ENCODE assay signal across 29 cellular contexts in the genomic region with DNA sequence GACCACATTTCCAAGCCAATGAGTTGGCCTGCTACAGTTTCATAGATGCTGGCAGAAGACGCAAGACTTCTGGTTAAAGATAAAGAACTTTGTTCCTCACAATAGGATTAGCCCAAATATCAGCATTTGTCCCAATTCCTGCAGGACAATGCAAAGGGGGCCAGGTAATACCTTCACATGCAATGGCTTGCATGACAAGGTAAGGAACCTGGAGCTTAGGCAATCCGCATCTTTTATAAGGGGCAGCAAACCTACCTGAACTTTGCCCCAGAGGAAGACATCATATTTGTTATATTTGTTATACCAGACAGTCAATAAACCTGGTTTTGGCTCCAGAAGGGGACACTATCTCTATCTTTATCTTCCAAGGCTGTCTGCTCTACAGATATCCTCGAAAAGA. TPM values are rescaled to one million over a fixed set of nuclear protein-coding genes. Genes with fewer than 3 reads are reported as not detected.
"Had no signal": no experiment of that assay in that cellular context is flagged by ENCODE, and none has a peak within 500 bp of the region (broad histone marks: within the 10 kb centered on the region; RNA-seq: fewer than 3 reads in every experiment).

No MANE protein-coding gene starts in this region.

- H3K27ac Mint-ChIP-seq: mesothelial cell of epicardium; naive B cell; natural killer cell; nephron progenitor cell; neural progenitor cell; progenitor cell of endocrine pancreas; stimulated activated naive B cell treated with anti-CD40 and anti-IgM and Interleukin-4, amounts not matched to agents 10 μg/mL and 1 μg/mL and 100 μg/mL, for 72 hours; type B pancreatic cell had no signal

- H3K4me3 Mint-ChIP-seq: mesothelial cell of epicardium; naive B cell; natural killer cell; nephron progenitor cell; neural progenitor cell; stimulated activated naive B cell treated with anti-CD40 and anti-IgM and Interleukin-4, amounts not matched to agents 10 μg/mL and 1 μg/mL and 100 μg/mL, for 72 hours; type B pancreatic cell had no signal

- H3K9me3 ChIP-seq: left lung, lower lobe of right lung, neutrophil, right atrium auricular region, right lobe of liver, suprapubic skin, thoracic aorta, tibial artery, uterus had no signal

- H3K27me3 ChIP-seq: left lung, neural progenitor cell, neutrophil, right atrium auricular region, right lobe of liver, suprapubic skin, tibial artery, uterus had no signal

- H3K4me2 ChIP-seq: neural progenitor cell, smooth muscle cell had no signal

- H3K36me3 ChIP-seq: left lung, lower lobe of right lung, neural progenitor cell, neutrophil, right atrium auricular region, right lobe of liver, suprapubic skin, thoracic aorta, tibial artery, uterus had no signal

- H3K27ac ChIP-seq: left lung, lower lobe of right lung, neural progenitor cell, neutrophil, parathyroid adenoma, right atrium auricular region, right lobe of liver, suprapubic skin, thoracic aorta, tibial artery, uterus had no signal

- H3K9ac ChIP-seq: neural progenitor cell, parathyroid adenoma had no signal

- H3K27me3 Mint-ChIP-seq: stimulated activated naive B cell treated with anti-CD40 and anti-IgM and Interleukin-4, amounts not matched to agents 10 μg/mL and 1 μg/mL and 100 μg/mL, for 72 hours had no signal

- H3K4me1 ChIP-seq: parathyroid adenoma, right lobe of liver, suprapubic skin, tibial artery, uterus had no signal

- H3K79me2 ChIP-seq: parathyroid adenoma had no signal

- ATAC-seq: left colon; left lung; lower lobe of right lung; natural killer cell; right lobe of liver; stimulated activated naive B cell treated with anti-CD40 and anti-IgM and Interleukin-4, amounts not matched to agents 10 μg/mL and 1 μg/mL and 100 μg/mL, for 72 hours; stimulated activated naive CD8-positive, alpha-beta T cell treated with anti-CD3 and anti-CD28 coated beads, Interleukin-15, Interleukin-2, amounts not matched to agents 100 U/mL and 50 U/mL, for 24 hours had no signal

- H3K4me3 ChIP-seq: left lung, lower lobe of right lung, neural progenitor cell, right atrium auricular region, right lobe of liver, smooth muscle cell, suprapubic skin, thoracic aorta, tibial artery, uterus had no signal

- DNase-seq: hippocampal formation; kidney; left colon; left lung; lower lobe of right lung; mammary epithelial cell; mesenchymal stem cell; naive B cell; natural killer cell; nephron progenitor cell; occipital lobe; stimulated activated CD4-positive, alpha-beta T cell treated with anti-CD3 and anti-CD28 coated beads, Interleukin-1b, Interleukin-23, amount 100 ng/mL, for 48 hours; stimulated activated CD4-positive, alpha-beta T cell treated with anti-CD3 and anti-CD28 coated beads, Interleukin-2, amount 100 ng/mL, for 48 hours; stimulated activated CD4-positive, alpha-beta T cell treated with anti-CD3 and anti-CD28 coated beads, Interleukin-4, amount 100 ng/mL, for 4 hours; stimulated activated naive B cell treated with anti-CD40 and anti-IgM and Interleukin-4, amounts not matched to agents 10 μg/mL and 1 μg/mL and 100 μg/mL, for 72 hours; stimulated activated naive CD8-positive, alpha-beta T cell treated with anti-CD3 and anti-CD28 coated beads, Interleukin-15, Interleukin-2, amounts not matched to agents 100 U/mL and 50 U/mL, for 24 hours; uterus had no signal

- H3K9me3 Mint-ChIP-seq: mesothelial cell of epicardium; naive B cell; natural killer cell; nephron progenitor cell; neural progenitor cell; stimulated activated naive B cell treated with anti-CD40 and anti-IgM and Interleukin-4, amounts not matched to agents 10 μg/mL and 1 μg/mL and 100 μg/mL, for 72 hours; type B pancreatic cell had no signal

- H2AFZ ChIP-seq: neural progenitor cell, parathyroid adenoma had no signal

RNA-seq across cellular contexts. Expression of a gene that starts 59.4 kb away (rescaled TPM):
- polyA plus RNA-seq: smooth muscle cell had no signal
